ENCODE assay signal across 8 cellular contexts in genomic region chr15:75043509-75044257, GRCh38. TPM values are rescaled to one million over a fixed set of nuclear protein-coding genes. Genes with fewer than 3 reads are reported as not detected.
DNase-seq lines count a peak whose midpoint lies in the region; ATAC-seq and TF ChIP-seq lines count a peak whose summit lies in the region.

No MANE protein-coding gene starts in this region.

- H3K27ac ChIP-seq in heart left ventricle (peak overlapping the region; percentile 85 to 96 (median 90)), psoas muscle (peak overlapping the region; percentile 73), WERI-Rb-1 (no peak overlapping the region)

- DNase-seq in KG1 (lab: John Stamatoyannopoulos, UW) = peak; percentile 87
- peak; percentile 100 for DNase-seq in adipocyte (ENCODE audit: low read depth)
- DNase-seq in heart left ventricle = peak; percentile 97 to 99 (median 99)
- peak; percentile 96 to 97 for DNase-seq in psoas muscle
- DNase-seq in WERI-Rb-1 = no peak
- no peak for DNase-seq in iPS-NIHi11 (ENCODE audit: low spot score)

- intact Hi-C loops in heart left ventricle (cut with DNase I) (loop anchor here in 9 of 10 donors (1.0 to 5.0 kb wide), 8 partner anchors 49 to 409 kb away; partner anchors contain the start of genes C15orf39 (in 2 of the 9) and SIN3A (in 1 of the 9)), psoas muscle (cut with DNase I) (loop anchor here in 1 of 2 donors (1.0 kb wide), 1 partner anchor 160 kb away; no protein-coding TSS in a partner anchor)

- no peaks in the 10 kb centered on the region for H3K27me3 ChIP-seq in adipocyte (replicated peaks; ENCODE audit: control insufficient read depth, insufficient read depth, low read length)
- no peaks in the 10 kb centered on the region for H3K27me3 ChIP-seq in heart left ventricle
- no peaks in the 10 kb centered on the region for H3K27me3 ChIP-seq in psoas muscle (ENCODE audit: insufficient read depth in 3 of 3, low read length in 2 of 3)
- H3K27me3 ChIP-seq in WERI-Rb-1 (ENCODE audit: insufficient read depth, low read depth, severe bottlenecking) = no peaks in the 10 kb centered on the region

- peak in 1 of 2 donors; percentile 29 for TF ChIP-seq POLR2A in heart left ventricle (IDR thresholded peaks at IDR 0.05)

- TF ChIP-seq CTCF in GM12873 (IDR thresholded peaks at IDR 0.05; ENCODE audit: insufficient read depth, low read depth, low read length, missing control alignments) (peak; percentile 52), heart left ventricle (IDR thresholded peaks at IDR 0.05) (peak; percentile 35 to 81 (median 62)), psoas muscle (IDR thresholded peaks at IDR 0.05) (peak; percentile 34), WERI-Rb-1 (IDR thresholded peaks at IDR 0.05; ENCODE audit: low read depth, low read length) (no peak)

- H3K9me3 ChIP-seq in adipocyte (ENCODE audit: control insufficient read depth, low read length) (no peaks in the 10 kb centered on the region), heart left ventricle (no peaks in the 10 kb centered on the region), psoas muscle (no peaks in the 10 kb centered on the region), WERI-Rb-1 (ENCODE audit: severe bottlenecking) (no peaks in the 10 kb centered on the region)

- peaks cover 36% of the 10 kb centered on the region for H3K4me1 ChIP-seq in adipocyte (ENCODE audit: control insufficient read depth, insufficient read depth, low read length)
- peaks cover 51 to 87% (median 66%) of the 10 kb centered on the region in 12 donors for H3K4me1 ChIP-seq in heart left ventricle
- peaks cover 48% of the 10 kb centered on the region for H3K4me1 ChIP-seq in psoas muscle

- H3K9ac ChIP-seq in adipocyte (ENCODE audit: low read length) = peak overlapping the region; percentile 69

- H3K4me3 ChIP-seq in adipocyte (ENCODE audit: low read length) (peak overlapping the region; percentile 59), heart left ventricle (peak overlapping the region in 8 of 12 donors; percentile 0 to 35 (median 20)), psoas muscle (peak overlapping the region; percentile 4), WERI-Rb-1 (ENCODE audit: low read depth, low read length) (no peak overlapping the region)

- WGBS in heart left ventricle, 4 donors = 2 to 12% (median 6%) methylated on average over 14 to 20 of the region's 20 CpGs
- WGBS in psoas muscle, 3 donors = 34 to 47% (median 37%) methylated on average over 20 of the region's 20 CpGs

- ATAC-seq in GM21717 (IDR thresholded peaks at IDR 0.05; ENCODE audit: unreplicated experiment) (peak; percentile 24), heart left ventricle (peak; percentile 89 to 92 (median 90)), psoas muscle (peak; percentile 72 to 87 (median 86))

- peaks cover 3% of the 10 kb centered on the region for H3K36me3 ChIP-seq in adipocyte (ENCODE audit: control insufficient read depth, insufficient read depth, low read length, severe bottlenecking)
- H3K36me3 ChIP-seq in heart left ventricle = no peaks in the 10 kb centered on the region
- H3K36me3 ChIP-seq in psoas muscle (ENCODE audit: insufficient read depth in 1 of 2, low read depth in 1 of 2) = peaks cover 0 to 6% of the 10 kb centered on the region in 2 donors
- no peaks in the 10 kb centered on the region for H3K36me3 ChIP-seq in WERI-Rb-1

RNA-seq across cellular contexts. Expression of gene PPCDC, which starts 20.3 kb away (rescaled TPM):
- total RNA-seq in heart left ventricle (10 to 100 TPM in 2 of 9 donors, 1 to 10 TPM in 7; 3.6 to 13.0 (median 4.9) TPM), psoas muscle (10 to 100 TPM in 1 of 4 donors, 1 to 10 TPM in 3; 2.4 to 11.7 (median 4.9) TPM)
- polyA plus RNA-seq in heart left ventricle (1 to 10 TPM; 8.2 to 9.3 TPM), psoas muscle (10 to 100 TPM; 13.9 to 26.1 (median 24.3) TPM)

RNA-seq across cellular contexts. Expression of gene SCAMP5, which starts 48.3 kb away (rescaled TPM):
- total RNA-seq in heart left ventricle (1 to 10 TPM; 1.7 to 7.1 (median 4.2) TPM), psoas muscle (1 to 10 TPM in 1 of 4 donors, under 1 TPM in 2, not detected in 1; 0.23 to 6.3 (median 0.97) TPM)
- polyA plus RNA-seq in heart left ventricle (1 to 10 TPM in 1 of 2 donors, under 1 TPM in 1; 0.91 to 7.4 TPM), psoas muscle (1 to 10 TPM in 1 of 3 donors, under 1 TPM in 2; 0.03 to 2.1 (median 0.16) TPM)

Comparison
In these comparisons a context has a peak if more than half of its experiments do, and no peak if none do; other contexts are left out.
1. ATAC-seq: peak in every context shown above with its lines; median percentile 90 in heart left ventricle; 86 in psoas muscle; 24 in GM21717.
2. DNase-seq: peak in KG1 (single experiment), adipocyte (single experiment), heart left ventricle (5 of 5) and psoas muscle (2 of 2); none in WERI-Rb-1 (single experiment) and iPS-NIHi11 (single experiment).